ENCODE assay signal across 26 cellular contexts in genomic region chr4:100882661-100883060, GRCh38.
"Had no signal": no experiment of that assay in that cellular context is flagged by ENCODE, and none has a peak within 500 bp of the region (broad histone marks: within the 10 kb centered on the region; RNA-seq: fewer than 3 reads in every experiment).

No MANE protein-coding gene starts in this region.

- H3K27ac ChIP-seq: breast epithelium, colonic mucosa, SJSA1, WERI-Rb-1 had no signal

- H3K27me3 ChIP-seq: breast epithelium, colonic mucosa, MG63, SJSA1 had no signal

- H3K4me3 ChIP-seq: breast epithelium, colonic mucosa, MG63, SJSA1 had no signal

- ATAC-seq: activated CD4-positive, alpha-beta T cell treated with anti-CD3 and anti-CD28 coated beads for 36 hours; Panc1; Right ventricle myocardium inferior; SK-N-SH treated with all-trans-retinoic acid at 6 μM for 48 hours had no signal

- DNase-seq: activated CD4-positive, alpha-beta memory T cell treated with anti-CD3 and anti-CD28 coated beads, Interleukin-2, amount 10 ng/mL, durations not matched to agents 7 days and 5 days; activated CD4-positive, alpha-beta T cell treated with anti-CD3 and anti-CD28 coated beads for 36 hours; activated CD4-positive, alpha-beta T cell treated with anti-CD3 and anti-CD28 coated beads, Interleukin-2, amount 50 U/mL, for 1 hour; activated CD8-positive, alpha-beta memory T cell treated with anti-CD3 and anti-CD28 coated beads, Interleukin-2, amount 50 U/mL, for 48 hours; activated effector memory CD4-positive, alpha-beta T cell treated with Interleukin-2 at 50 U/mL for 16 hours; activated naive CD4-positive, alpha-beta T cell; activated T-cell treated with anti-CD3 and anti-CD28 coated beads, Interleukin-2, amount 50 U/mL, for 24 hours; aorta; caudate nucleus; colonic mucosa; KG1; MG63; NCI-H1092 treated with DMSO at 0.1 percent for 48 hours; NCI-H1417 treated with DMSO at 0.1 percent for 48 hours; NCI-H1694; NCI-H2029 treated with DMSO at 0.1 percent for 48 hours; NCI-H510A treated with DMSO at 0.1 percent for 48 hours; NCI-H69; NK-92 treated with Interleukin-12 subunit alpha and Interleukin-12 subunit beta, amount 100 ng/mL, for 24 hours; RPMI8226; WERI-Rb-1 had no signal

- H3K4me1 ChIP-seq: breast epithelium, colonic mucosa, SJSA1 had no signal

- H3K9me3 ChIP-seq: colonic mucosa, MG63, SJSA1 had no signal

- H3K36me3 ChIP-seq: breast epithelium, colonic mucosa, MG63, SJSA1, WERI-Rb-1 had no signal
